Comparison of ENCODE assay signal across 15 cellular contexts in genomic region chr2:238914648-238915015, GRCh38.
A peak's percentile ranks its signal among the peaks of the same experiment; 100 is the strongest.
DNase-seq lines count a peak whose midpoint lies in the region; ATAC-seq and TF ChIP-seq lines count a peak whose summit lies in the region.
"Had no signal": no experiment of that assay in that cellular context is flagged by ENCODE, and none has a peak within 500 bp of the region (broad histone marks: within the 10 kb centered on the region; RNA-seq: fewer than 3 reads in every experiment).

No MANE protein-coding gene starts in this region.

- H2AFZ ChIP-seq in PC-3 (ENCODE audit: low read length) = peak overlapping the region; percentile 78
- H2AFZ ChIP-seq: GM23338 had no signal

- DNase-seq in ELR (ENCODE audit: low read depth) = peak; percentile 94
- peak; percentile 74 for DNase-seq in PC-3
- peak; percentile 73 for DNase-seq in epithelial cell of esophagus (ENCODE audit: low read depth)
- peak; percentile 36 for DNase-seq in sciatic nerve (ENCODE audit: low spot score)
- no peak for DNase-seq in occipital lobe (lab: John Stamatoyannopoulos, UW)
- DNase-seq in RPMI8226 = no peak
- DNase-seq in DMS53 (lab: John Stamatoyannopoulos, UW) = no peak
- DNase-seq: anterior cingulate cortex; CD4-positive, CD25-positive, alpha-beta regulatory T cell; effector CD4-positive, alpha-beta T cell; stimulated activated CD4-positive, alpha-beta T cell treated with anti-CD3 and anti-CD28 coated beads, Interleukin-4, amount 100 ng/mL, for 4 hours; stimulated activated naive B cell treated with anti-CD40 and anti-IgM and Interleukin-4, amounts not matched to agents 10 μg/mL and 1 μg/mL and 100 μg/mL, for 72 hours; T-helper 1 cell had no signal

- H3K79me2 ChIP-seq in PC-3 (ENCODE audit: low read length) = no peaks in the 10 kb centered on the region

- CTCF ChIA-PET in PC-3 (lab: Charles Lee) = no interaction called here

- H3K9ac ChIP-seq in PC-3 (ENCODE audit: low read length) = peak overlapping the region; percentile 26; the same call in 1 of the 2 replicates

- H3K4me1 ChIP-seq in PC-3 (ENCODE audit: insufficient read depth, low read length) = peaks cover 32% of the 10 kb centered on the region

- TF ChIP-seq CTCF in PC-3 (conservative IDR thresholded peaks at IDR 0.05; ENCODE audit: low read depth, low read length) (no peak), epithelial cell of esophagus (IDR thresholded peaks at IDR 0.05; ENCODE audit: insufficient read depth, low read depth, low read length, missing control alignments) (no peak)

- no peaks in the 10 kb centered on the region for H3K27me3 ChIP-seq in PC-3 (ENCODE audit: low read length)

- H3K4me3 ChIP-seq in PC-3 (ENCODE audit: low read length) (no peak overlapping the region), epithelial cell of esophagus (ENCODE audit: low read length) (no peak overlapping the region)
- H3K4me3 ChIP-seq: GM23338 had no signal

- H3F3A ChIP-seq in PC-3 (ENCODE audit: low read length, unreplicated experiment) = no peaks in the 10 kb centered on the region

- no peaks in the 10 kb centered on the region for H3K36me3 ChIP-seq in PC-3 (ENCODE audit: low read depth, low read length)

- no peaks in the 10 kb centered on the region for H4K20me1 ChIP-seq in PC-3 (ENCODE audit: low read length)

- H3K4me2 ChIP-seq in PC-3 (ENCODE audit: low read length) = peak overlapping the region; percentile 64
- H3K4me2 ChIP-seq: GM23338 had no signal

- ATAC-seq in PC-3 (peak; percentile 76), sciatic nerve (no peak), GM19395 (IDR thresholded peaks at IDR 0.05; ENCODE audit: unreplicated experiment) (no peak)
- ATAC-seq: GM23338; stimulated activated naive B cell treated with anti-CD40 and anti-IgM and Interleukin-4, amounts not matched to agents 10 μg/mL and 1 μg/mL and 100 μg/mL, for 72 hours had no signal

- intact Hi-C loops in PC-3 (cut with micrococcal nuclease) (no loop called here), sciatic nerve (cut with DNase I) (no loop called here)

- BruUV-seq in PC-3 (replicated peaks; lab: Mats Ljungman, UMichigan) = no TSS peak

- POLR2A ChIA-PET in PC-3 (lab: Charles Lee; ENCODE audit: unreplicated experiment) = no interaction called here

- peak overlapping the region; percentile 54 for H3K27ac ChIP-seq in PC-3 (ENCODE audit: low read length)

- no peaks in the 10 kb centered on the region for H3K9me3 ChIP-seq in PC-3 (ENCODE audit: low read length)

- H3K9me2 ChIP-seq in PC-3 (replicated peaks; ENCODE audit: low read length) = no peaks in the 10 kb centered on the region

Comparison
In these comparisons a context has a peak if more than half of its experiments do, and no peak if none do; other contexts are left out.
1. DNase-seq: peak in ELR (single experiment), PC-3 (single experiment), epithelial cell of esophagus (single experiment) and sciatic nerve (single experiment); none in occipital lobe (single experiment), RPMI8226 (single experiment) and DMS53 (single experiment).